Comparison of ENCODE assay signal across 8 cellular contexts in genomic region chr1:111448482-111448917, GRCh38. TPM values are rescaled to one million over a fixed set of nuclear protein-coding genes. Genes with fewer than 3 reads are reported as not detected.
A peak's percentile ranks its signal among the peaks of the same experiment; 100 is the strongest.
DNase-seq lines count a peak whose midpoint lies in the region; ATAC-seq, FAIRE-seq and TF ChIP-seq lines count a peak whose summit lies in the region.

No MANE protein-coding gene starts in this region.

- H3K9ac ChIP-seq in DND-41 (ENCODE audit: low read depth, low read length) (peak overlapping the region; percentile 96), NT2/D1 (ENCODE audit: insufficient read length, low read depth) (peak overlapping the region; percentile 92), GM12878 (ENCODE audit: control insufficient read depth, insufficient read depth, low read length) (peak overlapping the region; percentile 85)

- peaks cover 42% of the 10 kb centered on the region for H3K36me3 Mint-ChIP-seq in stimulated activated memory B cell treated with anti-CD40 and anti-IgM and Interleukin-4, amounts not matched to agents 10 μg/mL and 1 μg/mL and 100 μg/mL, for 72 hours

- peak overlapping the region; percentile 100 for H3K4me3 Mint-ChIP-seq in stimulated activated memory B cell treated with anti-CD40 and anti-IgM and Interleukin-4, amounts not matched to agents 10 μg/mL and 1 μg/mL and 100 μg/mL, for 72 hours

- peaks cover 10% of the 10 kb centered on the region; the same call in 1 of the 2 replicates for H4K20me1 ChIP-seq in DND-41 (ENCODE audit: insufficient read depth, low read length)
- H4K20me1 ChIP-seq in GM12878 (ENCODE audit: control insufficient read depth, insufficient read depth): no peaks in the 10 kb centered on the region

- TF ChIP-seq CTCF in DND-41 (IDR thresholded peaks at IDR 0.05; ENCODE audit: borderline replicate concordance, extremely low read depth, low read length, poor library complexity, severe bottlenecking) (peak; percentile 10), GM12878 (IDR thresholded peaks at IDR 0.05 in 2 of 3, conservative IDR thresholded peaks at IDR 0.05 in 1 of 3; ENCODE audit: control insufficient read depth in 2 of 3, extremely low read depth in 1 of 3, insufficient read depth in 1 of 3, low read depth in 3 of 3, low read length in 3 of 3) (no peak)

- H3K9me3 ChIP-seq in DND-41 (ENCODE audit: insufficient read depth, low read length, severe bottlenecking) (no peaks in the 10 kb centered on the region), NT2/D1 (ENCODE audit: insufficient read depth, low read length) (no peaks in the 10 kb centered on the region), GM12878 (replicated peaks; ENCODE audit: control insufficient read depth, insufficient read depth, low read length) (no peaks in the 10 kb centered on the region)

- TF ChIP-seq RAD21 in GM12878 (IDR thresholded peaks at IDR 0.05; ENCODE audit: insufficient read depth, low read depth, low read length): no peak

- POLR2A ChIA-PET in GM12878 (lab: Charles Lee): interaction anchor here (1.5 kb wide), 1 partner anchor 59 kb away, joined by 5 read pairs; no protein-coding TSS in a partner anchor

- H3K27ac ChIP-seq in DND-41 (ENCODE audit: low read length) (peak overlapping the region; percentile 80), GM12878 (ENCODE audit: control insufficient read depth, insufficient read depth) (peak overlapping the region; percentile 67)

- intact Hi-C loops in GM12878 (cut with micrococcal nuclease; ENCODE audit: unreplicated experiment): loop anchor here (2.0 to 5.0 kb wide), 2 partner anchors 59 to 306 kb away; partner anchors contain the start of gene DDX20
- intact Hi-C loops in left colon (cut with DNase I, micrococcal nuclease): no loop called here

- ATAC-seq in DND-41 (ENCODE audit: insufficient read depth, low read depth) (peak; percentile 38), GM21737 (IDR thresholded peaks at IDR 0.05; ENCODE audit: unreplicated experiment) (peak; percentile 7), GM12878 (peak; percentile 59), left colon (peak; percentile 6)
- ATAC-seq in stimulated activated memory B cell treated with anti-CD40 and anti-IgM and Interleukin-4, amounts not matched to agents 10 μg/mL and 1 μg/mL and 100 μg/mL, for 72 hours: peak; percentile 68

- no peak for TF ChIP-seq EP300 in GM12878 (IDR thresholded peaks at IDR 0.05; ENCODE audit: borderline replicate concordance in 1 of 2, control insufficient read depth in 1 of 2, low read depth in 2 of 2, low read length in 2 of 2)

- DNase-seq in DND-41: no peak
- no peak for DNase-seq in NT2/D1 (ENCODE audit: low read depth, low spot score)
- DNase-seq in GM12878 (ENCODE audit: low read depth, low spot score): no peak
- DNase-seq in left colon: no peak
- no peak for DNase-seq in midbrain (lab: John Stamatoyannopoulos, UW)
- DNase-seq in NCI-H526 treated with DMSO at 0.1 percent for 48 hours (lab: John Stamatoyannopoulos, UW): no peak

- RAD21 ChIA-PET in GM12878 (lab: Charles Lee; ENCODE audit: unreplicated experiment): interaction anchor here (0.6 to 3.5 kb wide), 10 partner anchors 26 to 312 kb away, joined by 3 to 18 read pairs (median 4); partner anchors contain the start of gene DDX20

- H3K27ac Mint-ChIP-seq in stimulated activated memory B cell treated with anti-CD40 and anti-IgM and Interleukin-4, amounts not matched to agents 10 μg/mL and 1 μg/mL and 100 μg/mL, for 72 hours: peak overlapping the region; percentile 99

- BruUV-seq in GM12878 (replicated peaks; lab: Mats Ljungman, UMichigan): no TSS peak

- in situ Hi-C loops in GM12878 (cut with MboI): no loop called here

- FAIRE-seq in GM12878 (lab: Jason Lieb, UNC): no peak

- CTCF ChIA-PET in GM12878 (lab: Yijun Ruan, JAX): interaction anchor here (0.7 to 3.1 kb wide), 5 partner anchors 10 to 418 kb away, joined by 3 to 22 read pairs (median 7); no protein-coding TSS in a partner anchor

- H3K4me3 ChIP-seq in DND-41 (ENCODE audit: low read depth in 1 of 2, low read length in 2 of 2) (peak overlapping the region; percentile 97 to 98), NT2/D1 (ENCODE audit: insufficient read length, low read depth) (peak overlapping the region; percentile 97), GM12878 (peak overlapping the region; percentile 98)

- TF ChIP-seq POLR2A in GM12878 (IDR thresholded peaks at IDR 0.05; ENCODE audit: low read depth, low read length): peak; percentile 26; the same call in 1 of the 2 replicates

- H3K79me2 ChIP-seq in DND-41 (ENCODE audit: insufficient read depth, low read length) (peaks cover 92% of the 10 kb centered on the region), GM12878 (ENCODE audit: control insufficient read depth, insufficient read depth, low read length) (peaks cover 74% of the 10 kb centered on the region)

- H3K27me3 Mint-ChIP-seq in stimulated activated memory B cell treated with anti-CD40 and anti-IgM and Interleukin-4, amounts not matched to agents 10 μg/mL and 1 μg/mL and 100 μg/mL, for 72 hours: no peaks in the 10 kb centered on the region

- H3K4me1 ChIP-seq in DND-41 (ENCODE audit: insufficient read depth, low read length): peaks cover 59% of the 10 kb centered on the region
- peaks cover 3% of the 10 kb centered on the region for H3K4me1 ChIP-seq in NT2/D1 (ENCODE audit: insufficient read depth, insufficient read length)
- H3K4me1 ChIP-seq in GM12878 (ENCODE audit: control insufficient read depth, insufficient read depth, low read length): peaks cover 24% of the 10 kb centered on the region

- H3K9me3 Mint-ChIP-seq in stimulated activated memory B cell treated with anti-CD40 and anti-IgM and Interleukin-4, amounts not matched to agents 10 μg/mL and 1 μg/mL and 100 μg/mL, for 72 hours: no peaks in the 10 kb centered on the region

- H3K36me3 ChIP-seq in DND-41 (ENCODE audit: insufficient read depth, low read length) (peaks cover 61% of the 10 kb centered on the region), NT2/D1 (ENCODE audit: insufficient read depth, insufficient read length, low read length) (peaks cover 78% of the 10 kb centered on the region), GM12878 (ENCODE audit: control insufficient read depth in 2 of 2, insufficient read depth in 2 of 2, low read length in 1 of 2) (peaks cover 0 to 19% of the 10 kb centered on the region in 2 experiments; a peak in 3 of 4 replicates)

- under 1% methylated on average over 22 of the region's 25 CpGs for WGBS in GM12878 (ENCODE audit: insufficient coverage, insufficient replicate concordance, low lambda C conversion rate, missing lambda C conversion rate)

- H2AFZ ChIP-seq in DND-41 (ENCODE audit: low read depth, low read length) (peak overlapping the region; percentile 78), GM12878 (ENCODE audit: control insufficient read depth, low read depth, low read length) (peak overlapping the region; percentile 72)

- SMC1A ChIA-PET in GM12878 (lab: Charles Lee; ENCODE audit: uncharacterized antibody, unreplicated experiment): interaction anchor here (0.7 to 1.7 kb wide), 12 partner anchors 8 to 288 kb away, joined by 3 to 4 read pairs (median 3); partner anchors contain the start of genes ADORA3 and TMIGD3

- H3K4me2 ChIP-seq in DND-41 (ENCODE audit: insufficient read depth, low read length) (peak overlapping the region; percentile 84), GM12878 (ENCODE audit: control insufficient read depth, insufficient read depth) (peak overlapping the region; percentile 32)

- H3K4me1 Mint-ChIP-seq in stimulated activated memory B cell treated with anti-CD40 and anti-IgM and Interleukin-4, amounts not matched to agents 10 μg/mL and 1 μg/mL and 100 μg/mL, for 72 hours: peaks cover 67% of the 10 kb centered on the region

- no peaks in the 10 kb centered on the region for H3K27me3 ChIP-seq in DND-41 (ENCODE audit: insufficient read depth, low read length, poor library complexity)
- H3K27me3 ChIP-seq in NT2/D1 (ENCODE audit: insufficient read depth, insufficient read length): no peaks in the 10 kb centered on the region
- no peaks in the 10 kb centered on the region for H3K27me3 ChIP-seq in GM12878 (replicated peaks in 1 of 2; ENCODE audit: control insufficient read depth in 2 of 2, insufficient read depth in 2 of 2, low read length in 1 of 2)

RNA-seq across cellular contexts. Expression of gene WDR77, which starts 0.6 kb away (rescaled TPM):
- 19.3 and 27.3 TPM in 2 replicates for total RNA-seq in GM12878 (2013; cell fraction: nucleolus; rRNA removed)
- 75.3 and 79.8 TPM in 2 replicates for total RNA-seq in GM12878 (2014; rRNA removed)
- total RNA-seq in GM12878 (2014; rRNA removed; fragmentation: Illumina TruSeq; extraction: Trizol): 38.6 and 40.2 TPM in 2 replicates
- 57.5 and 61.5 TPM in 2 replicates for total RNA-seq in GM12878 (2021)
- 27.3 TPM for polyA plus RNA-seq in GM12878 (2011; ENCODE audit: low read depth)
- polyA plus RNA-seq in GM12878 (2011; rRNA removed): 60.0 and 113 TPM in 2 replicates
- polyA plus RNA-seq in GM12878 (2011; cell fraction: cytosol; rRNA removed): 122 and 132 TPM in 2 replicates
- polyA plus RNA-seq in GM12878 (2011; cell fraction: nucleus; rRNA removed): 155 and 168 TPM in 2 replicates
- 22.4 and 28.9 TPM in 2 replicates for polyA plus RNA-seq in GM12878 (2012)
- 69.9 and 72.1 TPM in 2 replicates for polyA plus RNA-seq in GM12878 (2014; fragmentation: Illumina TruSeq; extraction: Trizol)
- 10 to 100 TPM; 12.7 to 34.1 TPM for polyA plus RNA-seq in GM12878 (2014; fragmentation: Nextera tagmentation; extraction: Ambion mirVana)
- 56.8 and 64.3 TPM in 2 replicates for polyA plus RNA-seq in GM12878 (2014; rRNA removed)
- polyA plus RNA-seq in GM12878 (2016; fragmentation: Nextera tagmentation; extraction: Ambion mirVana): 100 to 1,000 TPM; 153 to 167 TPM
- polyA minus RNA-seq in GM12878 (2011; rRNA and poly(A)+ RNA removed): 114 and 143 TPM in 2 replicates
- 22.1 and 30.8 TPM in 2 replicates for polyA minus RNA-seq in GM12878 (2011; cell fraction: cytosol; rRNA and poly(A)+ RNA removed)
- 29.0 and 38.2 TPM in 2 replicates for polyA minus RNA-seq in GM12878 (2011; cell fraction: nucleus; rRNA and poly(A)+ RNA removed)
- 10 to 100 TPM; 20.5 to 26.6 TPM for total RNA-seq in left colon

RNA-seq across cellular contexts. Expression of gene ATP5PB, which starts 0.8 kb away (rescaled TPM):
- 42.7 and 50.3 TPM in 2 replicates for total RNA-seq in GM12878 (2013; cell fraction: nucleolus; rRNA removed)
- total RNA-seq in GM12878 (2014; rRNA removed): 475 and 625 TPM in 2 replicates
- 578 and 594 TPM in 2 replicates for total RNA-seq in GM12878 (2014; rRNA removed; fragmentation: Illumina TruSeq; extraction: Trizol)
- 380 and 389 TPM in 2 replicates for total RNA-seq in GM12878 (2021)
- polyA plus RNA-seq in GM12878 (2011; ENCODE audit: low read depth): 268 TPM
- polyA plus RNA-seq in GM12878 (2011; rRNA removed): 728 and 857 TPM in 2 replicates
- polyA plus RNA-seq in GM12878 (2011; cell fraction: cytosol; rRNA removed): 362 and 444 TPM in 2 replicates
- polyA plus RNA-seq in GM12878 (2011; cell fraction: nucleus; rRNA removed): 185 and 197 TPM in 2 replicates
- 315 and 389 TPM in 2 replicates for polyA plus RNA-seq in GM12878 (2012)
- 627 and 753 TPM in 2 replicates for polyA plus RNA-seq in GM12878 (2014; fragmentation: Illumina TruSeq; extraction: Trizol)
- polyA plus RNA-seq in GM12878 (2014; fragmentation: Nextera tagmentation; extraction: Ambion mirVana): 1,000 to 10,000 TPM; 1,250 to 1,760 TPM
- 503 and 598 TPM in 2 replicates for polyA plus RNA-seq in GM12878 (2014; rRNA removed)
- polyA plus RNA-seq in GM12878 (2016; fragmentation: Nextera tagmentation; extraction: Ambion mirVana): 100 to 1,000 TPM; 859 to 866 TPM
- polyA minus RNA-seq in GM12878 (2011; rRNA and poly(A)+ RNA removed): 180 and 268 TPM in 2 replicates
- polyA minus RNA-seq in GM12878 (2011; cell fraction: cytosol; rRNA and poly(A)+ RNA removed): 93.7 and 121 TPM in 2 replicates
- 12.6 and 16.7 TPM in 2 replicates for polyA minus RNA-seq in GM12878 (2011; cell fraction: nucleus; rRNA and poly(A)+ RNA removed)
- total RNA-seq in left colon: 100 to 1,000 TPM; 410 to 461 TPM

RNA-seq across cellular contexts. Expression of gene OVGP1, which starts 21.0 kb away (rescaled TPM):
- total RNA-seq in GM12878 (2013; cell fraction: nucleolus; rRNA removed): 3.8 and 4.6 TPM in 2 replicates
- total RNA-seq in GM12878 (2014; rRNA removed) (0.65 and 1.0 TPM in 2 replicates), GM12878 (2014; rRNA removed; fragmentation: Illumina TruSeq; extraction: Trizol) (0.89 and 1.2 TPM in 2 replicates), GM12878 (2021) (0.64 and 0.80 TPM in 2 replicates), left colon (1 to 10 TPM; 1.6 to 3.1 TPM)
- polyA plus RNA-seq in GM12878 (2011; ENCODE audit: low read depth): 1.4 TPM
- polyA plus RNA-seq in GM12878 (2011; rRNA removed) (1.4 and 1.6 TPM in 2 replicates), GM12878 (2014; fragmentation: Illumina TruSeq; extraction: Trizol) (1.8 and 2.0 TPM in 2 replicates), GM12878 (2014; fragmentation: Nextera tagmentation; extraction: Ambion mirVana) (under 1 TPM; 0.03 to 0.73 TPM), GM12878 (2014; rRNA removed) (1.4 and 1.5 TPM in 2 replicates), GM12878 (2016; fragmentation: Nextera tagmentation; extraction: Ambion mirVana) (under 1 TPM; 0.12 to 0.16 TPM)
- polyA plus RNA-seq in GM12878 (2011; cell fraction: cytosol; rRNA removed): 0.49 and 0.52 TPM in 2 replicates
- 7.8 and 10.0 TPM in 2 replicates for polyA plus RNA-seq in GM12878 (2011; cell fraction: nucleus; rRNA removed)
- polyA plus RNA-seq in GM12878 (2012): 1.2 and 1.4 TPM in 2 replicates
- polyA minus RNA-seq in GM12878 (2011; rRNA and poly(A)+ RNA removed): 0.59 and 0.72 TPM in 2 replicates
- polyA minus RNA-seq in GM12878 (2011; cell fraction: cytosol; rRNA and poly(A)+ RNA removed): 1.6 TPM in 1 of 2 replicates, not detected in the other
- 1.3 and 1.4 TPM in 2 replicates for polyA minus RNA-seq in GM12878 (2011; cell fraction: nucleus; rRNA and poly(A)+ RNA removed)

RNA-seq across cellular contexts. Expression of gene C1orf162, which starts 25.3 kb away (rescaled TPM):
- 7.2 and 7.6 TPM in 2 replicates for total RNA-seq in GM12878 (2013; cell fraction: nucleolus; rRNA removed)
- total RNA-seq in GM12878 (2014; rRNA removed): 3.0 and 3.2 TPM in 2 replicates
- 4.7 and 5.7 TPM in 2 replicates for total RNA-seq in GM12878 (2014; rRNA removed; fragmentation: Illumina TruSeq; extraction: Trizol)
- total RNA-seq in GM12878 (2021): 3.9 and 4.0 TPM in 2 replicates
- polyA plus RNA-seq in GM12878 (2011; ENCODE audit: low read depth): 2.1 TPM
- 2.4 TPM in 2 replicates for polyA plus RNA-seq in GM12878 (2011; rRNA removed)
- polyA plus RNA-seq in GM12878 (2011; cell fraction: cytosol; rRNA removed): 0.90 and 1.2 TPM in 2 replicates
- 5.7 and 7.8 TPM in 2 replicates for polyA plus RNA-seq in GM12878 (2011; cell fraction: nucleus; rRNA removed)
- 0.81 and 1.0 TPM in 2 replicates for polyA plus RNA-seq in GM12878 (2012)
- polyA plus RNA-seq in GM12878 (2014; fragmentation: Illumina TruSeq; extraction: Trizol): 8.8 and 11.3 TPM in 2 replicates
- polyA plus RNA-seq in GM12878 (2014; fragmentation: Nextera tagmentation; extraction: Ambion mirVana): 10 to 100 TPM in 1 of 2 experiments, 1 to 10 TPM in 1; 8.1 to 11.1 TPM
- 4.5 and 4.6 TPM in 2 replicates for polyA plus RNA-seq in GM12878 (2014; rRNA removed)
- polyA plus RNA-seq in GM12878 (2016; fragmentation: Nextera tagmentation; extraction: Ambion mirVana): 1 to 10 TPM; 3.3 to 3.4 TPM
- 0.26 and 1.0 TPM in 2 replicates for polyA minus RNA-seq in GM12878 (2011; rRNA and poly(A)+ RNA removed)
- polyA minus RNA-seq in GM12878 (2011; cell fraction: cytosol; rRNA and poly(A)+ RNA removed): 0.52 TPM in 1 of 2 replicates, not detected in the other
- 1.1 and 1.7 TPM in 2 replicates for polyA minus RNA-seq in GM12878 (2011; cell fraction: nucleus; rRNA and poly(A)+ RNA removed)
- total RNA-seq in left colon: 1 to 10 TPM; 4.4 to 5.6 TPM

RNA-seq across cellular contexts. Expression of gene ADORA3, which starts 54.9 kb away (rescaled TPM):
- total RNA-seq in GM12878 (2013; cell fraction: nucleolus; rRNA removed): not detected in 2 replicates
- total RNA-seq in GM12878 (2014; rRNA removed): 0.17 and 0.27 TPM in 2 replicates
- total RNA-seq in GM12878 (2014; rRNA removed; fragmentation: Illumina TruSeq; extraction: Trizol): 0.18 and 0.32 TPM in 2 replicates
- total RNA-seq in GM12878 (2021): 0.18 TPM in 1 of 2 replicates, not detected in the other
- polyA plus RNA-seq in GM12878 (2011; ENCODE audit: low read depth): 0.16 TPM
- polyA plus RNA-seq in GM12878 (2011; rRNA removed): 0.20 and 0.88 TPM in 2 replicates
- 0.08 and 0.19 TPM in 2 replicates for polyA plus RNA-seq in GM12878 (2011; cell fraction: cytosol; rRNA removed)
- polyA plus RNA-seq in GM12878 (2011; cell fraction: nucleus; rRNA removed): 0.21 and 0.67 TPM in 2 replicates
- polyA plus RNA-seq in GM12878 (2012): 0.06 and 0.15 TPM in 2 replicates
- 0.29 TPM in 1 of 2 replicates, not detected in the other for polyA plus RNA-seq in GM12878 (2014; fragmentation: Illumina TruSeq; extraction: Trizol)
- polyA plus RNA-seq in GM12878 (2014; fragmentation: Nextera tagmentation; extraction: Ambion mirVana): under 1 TPM in 1 of 2 experiments, not detected in 1; 0.18 TPM
- 0.06 and 0.22 TPM in 2 replicates for polyA plus RNA-seq in GM12878 (2014; rRNA removed)
- polyA plus RNA-seq in GM12878 (2016; fragmentation: Nextera tagmentation; extraction: Ambion mirVana): under 1 TPM in 1 of 2 experiments, not detected in 1; 0.14 TPM
- polyA minus RNA-seq in GM12878 (2011; rRNA and poly(A)+ RNA removed): not detected in 2 replicates
- not detected in 2 replicates for polyA minus RNA-seq in GM12878 (2011; cell fraction: cytosol; rRNA and poly(A)+ RNA removed)
- 0.24 and 0.29 TPM in 2 replicates for polyA minus RNA-seq in GM12878 (2011; cell fraction: nucleus; rRNA and poly(A)+ RNA removed)
- 1 to 10 TPM; 2.1 to 4.7 TPM for total RNA-seq in left colon

Comparison
In these comparisons a context has a peak if more than half of its experiments do, and no peak if none do; other contexts are left out.
1. ATAC-seq: peak in every context shown above with its lines; median percentile 68 in stimulated activated memory B cell treated with anti-CD40 and anti-IgM and Interleukin-4, amounts not matched to agents 10 μg/mL and 1 μg/mL and 100 μg/mL, for 72 hours; 59 in GM12878; 38 in DND-41; 7 in GM21737; 6 in left colon.